ENCODE assay signal across 20 cellular contexts in genomic region chr3:126465928-126466564, GRCh38. TPM values are rescaled to one million over a fixed set of nuclear protein-coding genes. Genes with fewer than 3 reads are reported as not detected.
DNase-seq lines count a peak whose midpoint lies in the region; ATAC-seq and TF ChIP-seq lines count a peak whose summit lies in the region.
"Had no signal": no experiment of that assay in that cellular context is flagged by ENCODE, and none has a peak within 500 bp of the region (broad histone marks: within the 10 kb centered on the region; RNA-seq: fewer than 3 reads in every experiment).

No MANE protein-coding gene starts in this region.

- no peak overlapping the region for H2BK15ac ChIP-seq in mesenchymal stem cell (ENCODE audit: low read depth, poor library complexity, severe bottlenecking)

- H3K23ac ChIP-seq in mesenchymal stem cell (ENCODE audit: low read length in 2 of 2): no peak overlapping the region

- H2AK5ac ChIP-seq in mesenchymal stem cell (ENCODE audit: low read length, severe bottlenecking): no peak overlapping the region

- no peaks in the 10 kb centered on the region for H3K9me3 Mint-ChIP-seq in naive thymus-derived CD4-positive, alpha-beta T cell
- H3K9me3 Mint-ChIP-seq: activated naive CD4-positive, alpha-beta T cell treated with anti-CD3 and anti-CD28 coated beads for 36 hours; IgD-negative memory B cell; stimulated activated effector memory CD8-positive, alpha-beta T cell treated with anti-CD3 and anti-CD28 coated beads, Interleukin-12 subunit alpha, Interleukin-12 subunit beta, amount 100 ng/mL, for 72 hours had no signal

- no peak overlapping the region for H3K18ac ChIP-seq in mesenchymal stem cell (ENCODE audit: low read depth in 1 of 2, low read length in 2 of 2)

- H3K27ac ChIP-seq in HL-60 (replicated peaks): peak overlapping the region; percentile 52
- H3K27ac ChIP-seq in adrenal gland: peak overlapping the region in 1 of 5 donors; percentile 48
- no peak overlapping the region for H3K27ac ChIP-seq in naive thymus-derived CD4-positive, alpha-beta T cell (ENCODE audit: low read depth, low read length)
- no peak overlapping the region for H3K27ac ChIP-seq in foreskin keratinocyte
- no peak overlapping the region for H3K27ac ChIP-seq in mesenchymal stem cell (ENCODE audit: low read length, poor library complexity, severe bottlenecking)
- H3K27ac ChIP-seq: BLaER1, breast epithelium, gastroesophageal sphincter had no signal

- CTCF ChIA-PET in naive thymus-derived CD4-positive, alpha-beta T cell (lab: Charles Lee): no interaction called here

- no peaks in the 10 kb centered on the region for H3K27me3 Mint-ChIP-seq in naive thymus-derived CD4-positive, alpha-beta T cell
- H3K27me3 Mint-ChIP-seq: IgD-negative memory B cell had no signal

- no peak overlapping the region for H4K91ac ChIP-seq in mesenchymal stem cell (ENCODE audit: low read length)

- peak; percentile 20 for DNase-seq in COR-L47 (lab: John Stamatoyannopoulos, UW)
- DNase-seq in HL-60 (ENCODE audit: low read depth in 1 of 2, low spot score in 1 of 2): peak; percentile 74 to 80
- peak in 4 of 7 donors; percentile 34 to 52 (median 47) for DNase-seq in adrenal gland
- no peak for DNase-seq in naive thymus-derived CD4-positive, alpha-beta T cell
- no peak for DNase-seq in DMS53 (lab: John Stamatoyannopoulos, UW)
- no peak for DNase-seq in foreskin keratinocyte
- DNase-seq in mesenchymal stem cell: no peak
- DNase-seq: activated CD8-positive, alpha-beta T cell treated with anti-CD3 and anti-CD28 coated beads, Interleukin-2, amount 10 ng/mL, durations not matched to agents 7 days and 5 days; activated naive CD4-positive, alpha-beta T cell treated with anti-CD3 and anti-CD28 coated beads for 36 hours; NCI-H1417 treated with DMSO at 0.1 percent for 48 hours; NCI-H526 treated with DMSO at 0.1 percent for 48 hours; SHP77 treated with DMSO at 0.1 percent for 48 hours; stimulated activated CD4-positive, alpha-beta T cell treated with anti-CD3 and anti-CD28 coated beads, Interleukin-4, amount 100 ng/mL, for 24 hours had no signal

- H3K36me3 ChIP-seq in adrenal gland (replicated peaks in 1 of 2): peaks cover 0 to 98% of the 10 kb centered on the region in 2 donors
- H3K36me3 ChIP-seq in naive thymus-derived CD4-positive, alpha-beta T cell (ENCODE audit: control insufficient read depth in 2 of 3, insufficient read depth in 3 of 3, low read length in 3 of 3): peaks cover 52 to 90% (median 58%) of the 10 kb centered on the region in 3 experiments
- H3K36me3 ChIP-seq in mesenchymal stem cell (ENCODE audit: control insufficient read depth in 1 of 2, insufficient read depth in 2 of 2, low read depth in 1 of 2, low read length in 2 of 2): peaks cover 81 to 97% of the 10 kb centered on the region in 2 experiments

- no peak overlapping the region for H3K4me2 ChIP-seq in mesenchymal stem cell (ENCODE audit: low read length, poor library complexity, severe bottlenecking)

- ATAC-seq in naive thymus-derived CD4-positive, alpha-beta T cell: peak; percentile 43
- ATAC-seq in foreskin keratinocyte (no peak), GM21528 (IDR thresholded peaks at IDR 0.05; ENCODE audit: low FRiP score, unreplicated experiment) (no peak)
- ATAC-seq: activated CD8-positive, alpha-beta T cell treated with anti-CD3 and anti-CD28 coated beads, Interleukin-2, amount 10 ng/mL, durations not matched to agents 7 days and 5 days; gastroesophageal sphincter had no signal

- H2AFZ ChIP-seq in mesenchymal stem cell (ENCODE audit: low read depth, low read length): no peak overlapping the region

- H3K36me3 Mint-ChIP-seq in naive thymus-derived CD4-positive, alpha-beta T cell: peaks cover 32 to 65% (median 44%) of the 10 kb centered on the region in 5 donors

- H3K4me3 ChIP-seq in HL-60 (replicated peaks; ENCODE audit: insufficient read depth, low read length) (no peak overlapping the region), adrenal gland (no peak overlapping the region), mesenchymal stem cell (ENCODE audit: insufficient read depth in 1 of 2, low read depth in 1 of 2, low read length in 2 of 2) (no peak overlapping the region)
- H3K4me3 ChIP-seq in naive thymus-derived CD4-positive, alpha-beta T cell (ENCODE audit: low read length): no peak overlapping the region
- H3K4me3 ChIP-seq: BLaER1, breast epithelium, gastroesophageal sphincter had no signal

- H3K79me1 ChIP-seq in mesenchymal stem cell (replicated peaks; ENCODE audit: low read length, poor library complexity, severe bottlenecking): peaks cover 74% of the 10 kb centered on the region

- H3K27ac Mint-ChIP-seq in naive thymus-derived CD4-positive, alpha-beta T cell: no peak overlapping the region
- H3K27ac Mint-ChIP-seq: activated naive CD4-positive, alpha-beta T cell treated with anti-CD3 and anti-CD28 coated beads for 36 hours; IgD-negative memory B cell had no signal

- H3K9me3 ChIP-seq in adrenal gland (replicated peaks in 1 of 3): no peaks in the 10 kb centered on the region
- H3K9me3 ChIP-seq in naive thymus-derived CD4-positive, alpha-beta T cell (ENCODE audit: control insufficient read depth in 2 of 3, low read length in 3 of 3): no peaks in the 10 kb centered on the region
- no peaks in the 10 kb centered on the region for H3K9me3 ChIP-seq in mesenchymal stem cell (ENCODE audit: control insufficient read depth, low read length)
- H3K9me3 ChIP-seq: BLaER1, breast epithelium, gastroesophageal sphincter had no signal

- no peak overlapping the region for H3K4ac ChIP-seq in mesenchymal stem cell (ENCODE audit: low read depth in 1 of 2, low read length in 2 of 2)

- H3K27me3 ChIP-seq in HL-60 (ENCODE audit: insufficient read depth, poor library complexity, severe bottlenecking): no peaks in the 10 kb centered on the region
- no peaks in the 10 kb centered on the region for H3K27me3 ChIP-seq in adrenal gland
- H3K27me3 ChIP-seq in naive thymus-derived CD4-positive, alpha-beta T cell (ENCODE audit: control insufficient read depth in 2 of 2, insufficient read depth in 2 of 2, low read length in 2 of 2): no peaks in the 10 kb centered on the region
- no peaks in the 10 kb centered on the region for H3K27me3 ChIP-seq in foreskin keratinocyte
- no peaks in the 10 kb centered on the region for H3K27me3 ChIP-seq in mesenchymal stem cell (ENCODE audit: control insufficient read depth in 1 of 2, insufficient read depth in 1 of 2, low read length in 2 of 2)
- H3K27me3 ChIP-seq: BLaER1, breast epithelium, gastroesophageal sphincter had no signal

- no peak overlapping the region for H3K14ac ChIP-seq in mesenchymal stem cell (ENCODE audit: low read length in 2 of 2)

- H2BK5ac ChIP-seq in mesenchymal stem cell (ENCODE audit: low read depth, low read length, poor library complexity, severe bottlenecking): no peak overlapping the region

- TF ChIP-seq POLR2A in adrenal gland (IDR thresholded peaks at IDR 0.05): no peak

- no peak overlapping the region for H2BK12ac ChIP-seq in mesenchymal stem cell (ENCODE audit: low read length in 2 of 2)

- 65 to 87% (median 75%) methylated on average over 11 to 16 of the region's 16 CpGs for WGBS in adrenal gland, 4 donors
- 95% methylated on average over 16 of the region's 16 CpGs for WGBS in mesenchymal stem cell

- TF ChIP-seq CTCF in HL-60 (IDR thresholded peaks at IDR 0.05; ENCODE audit: insufficient read depth, low read length) (no peak), adrenal gland (IDR thresholded peaks at IDR 0.05) (no peak), foreskin keratinocyte (conservative IDR thresholded peaks at IDR 0.05) (no peak)

- POLR2A ChIA-PET in naive thymus-derived CD4-positive, alpha-beta T cell (lab: Charles Lee): no interaction called here

- intact Hi-C loops in adrenal gland (cut with DNase I): no loop called here
- intact Hi-C loops in naive thymus-derived CD4-positive, alpha-beta T cell (cut with micrococcal nuclease): no loop called here

- no peak overlapping the region for H4K8ac ChIP-seq in mesenchymal stem cell (ENCODE audit: low read length)

- no peak overlapping the region for H3K9ac ChIP-seq in mesenchymal stem cell (ENCODE audit: low read length)
- H3K9ac ChIP-seq: BLaER1 had no signal

- no peak overlapping the region for H3K4me3 Mint-ChIP-seq in naive thymus-derived CD4-positive, alpha-beta T cell
- H3K4me3 Mint-ChIP-seq: activated CD8-positive, alpha-beta T cell treated with anti-CD3 and anti-CD28 coated beads, Interleukin-2, amount 10 ng/mL, durations not matched to agents 7 days and 5 days; activated naive CD4-positive, alpha-beta T cell treated with anti-CD3 and anti-CD28 coated beads for 36 hours; IgD-negative memory B cell; stimulated activated effector memory CD8-positive, alpha-beta T cell treated with anti-CD3 and anti-CD28 coated beads, Interleukin-12 subunit alpha, Interleukin-12 subunit beta, amount 100 ng/mL, for 72 hours had no signal

- peaks cover 0 to 18% of the 10 kb centered on the region in 2 donors for H3K4me1 ChIP-seq in adrenal gland (replicated peaks in 1 of 2)
- H3K4me1 ChIP-seq in naive thymus-derived CD4-positive, alpha-beta T cell (ENCODE audit: control insufficient read depth in 2 of 2, insufficient read depth in 2 of 2, low read length in 2 of 2): no peaks in the 10 kb centered on the region
- no peaks in the 10 kb centered on the region for H3K4me1 ChIP-seq in foreskin keratinocyte
- H3K4me1 ChIP-seq in mesenchymal stem cell (ENCODE audit: control insufficient read depth, insufficient read depth, low read depth, low read length): peaks cover 5% of the 10 kb centered on the region
- H3K4me1 ChIP-seq: breast epithelium had no signal

- peaks cover 22 to 59% (median 42%) of the 10 kb centered on the region in 7 donors for H3K4me1 Mint-ChIP-seq in naive thymus-derived CD4-positive, alpha-beta T cell

- no peak overlapping the region for H2BK120ac ChIP-seq in mesenchymal stem cell (ENCODE audit: low read depth, low read length)

RNA-seq across cellular contexts. Expression of gene ZXDC, which starts 9.6 kb away (rescaled TPM):
- total RNA-seq in adrenal gland: 10 to 100 TPM; 25.2 to 45.2 (median 33.7) TPM
- 10 to 100 TPM; 16.4 to 18.4 (median 17.4) TPM for polyA plus RNA-seq in adrenal gland
- total RNA-seq in naive thymus-derived CD4-positive, alpha-beta T cell: 10 to 100 TPM; 33.7 to 71.9 (median 67.6) TPM
- 10 to 100 TPM; 10.3 to 24.1 TPM for polyA plus RNA-seq in naive thymus-derived CD4-positive, alpha-beta T cell
- total RNA-seq in foreskin keratinocyte: 13.9 and 15.4 TPM in 2 replicates
- polyA plus RNA-seq in foreskin keratinocyte: 5.6 and 6.5 TPM in 2 replicates
- polyA plus RNA-seq in mesenchymal stem cell (2013, experiment 1 of 2): 6.3 TPM
- polyA plus RNA-seq in mesenchymal stem cell (2013, experiment 2 of 2): 6.1 TPM

RNA-seq across cellular contexts. Expression of gene UROC1, which starts 51.5 kb away (rescaled TPM):
- under 1 TPM in 1 of 8 donors, not detected in 7; under 0.01 TPM for total RNA-seq in adrenal gland
- under 1 TPM in 2 of 3 donors, not detected in 1; 0.03 to 0.04 TPM for polyA plus RNA-seq in adrenal gland
- total RNA-seq in naive thymus-derived CD4-positive, alpha-beta T cell: not detected
- polyA plus RNA-seq in naive thymus-derived CD4-positive, alpha-beta T cell: not detected
- not detected in 2 replicates for total RNA-seq in foreskin keratinocyte
- polyA plus RNA-seq in foreskin keratinocyte: not detected in 2 replicates
- polyA plus RNA-seq in mesenchymal stem cell (2013, experiment 1 of 2): not detected
- polyA plus RNA-seq in mesenchymal stem cell (2013, experiment 2 of 2): not detected
- total RNA-seq: activated naive CD4-positive, alpha-beta T cell treated with anti-CD3 and anti-CD28 coated beads for 36 hours; breast epithelium; gastroesophageal sphincter; renal cortical epithelial cell had no signal
- polyA plus RNA-seq: IgD-negative memory B cell had no signal

RNA-seq across cellular contexts. Expression of gene CHST13, which starts 57.9 kb away (rescaled TPM):
- total RNA-seq in adrenal gland: 1 to 10 TPM in 4 of 8 donors, under 1 TPM in 4; 0.36 to 3.0 (median 1.2) TPM
- polyA plus RNA-seq in adrenal gland: under 1 TPM in 2 of 3 donors, not detected in 1; 0.67 to 0.80 TPM
- total RNA-seq in naive thymus-derived CD4-positive, alpha-beta T cell: 1 to 10 TPM in 1 of 5 experiments, under 1 TPM in 3, not detected in 1; 0.21 to 3.8 (median 0.54) TPM
- not detected for polyA plus RNA-seq in naive thymus-derived CD4-positive, alpha-beta T cell
- 0.11 TPM in 1 of 2 replicates, not detected in the other for total RNA-seq in foreskin keratinocyte
- polyA plus RNA-seq in foreskin keratinocyte: 0.02 TPM in 1 of 2 replicates, not detected in the other
- polyA plus RNA-seq in mesenchymal stem cell (2013, experiment 1 of 2): not detected
- not detected for polyA plus RNA-seq in mesenchymal stem cell (2013, experiment 2 of 2)
- total RNA-seq: activated CD8-positive, alpha-beta T cell treated with anti-CD3 and anti-CD28 coated beads, Interleukin-2, amount 10 ng/mL, durations not matched to agents 7 days and 5 days; activated naive CD4-positive, alpha-beta T cell treated with anti-CD3 and anti-CD28 coated beads for 36 hours had no signal
- polyA plus RNA-seq: IgD-negative memory B cell had no signal

Comparison
In these comparisons a context has a peak if more than half of its experiments do, and no peak if none do; other contexts are left out.
1. DNase-seq: peak in COR-L47 (single experiment), HL-60 (2 of 2) and adrenal gland (4 of 7); none in naive thymus-derived CD4-positive, alpha-beta T cell (0 of 9), DMS53 (single experiment), foreskin keratinocyte (0 of 2) and mesenchymal stem cell (single experiment).